In the genomic region with DNA sequence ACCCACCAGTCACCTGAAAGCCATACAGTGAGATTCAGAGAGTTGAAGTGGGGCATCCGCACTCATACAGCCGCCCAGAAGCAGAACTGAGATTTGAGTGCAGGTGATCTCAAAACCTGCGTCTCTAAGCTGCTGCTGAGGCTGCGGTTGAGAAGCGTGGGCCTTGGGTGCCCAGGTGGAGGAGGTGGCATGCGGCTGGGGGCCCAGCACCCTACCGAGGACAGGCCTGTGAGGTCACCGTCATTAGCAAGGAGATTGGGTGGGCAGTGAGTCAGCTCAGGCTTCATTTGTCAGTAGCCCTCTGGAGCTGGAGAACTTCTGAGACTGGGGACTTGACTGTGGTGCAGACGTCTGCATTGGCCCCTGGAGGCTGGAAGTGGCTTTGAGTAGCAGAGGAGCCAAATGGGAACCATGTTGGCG, we compare ENCODE assay signal across 9 cellular contexts. TPM values are rescaled to one million over a fixed set of nuclear protein-coding genes. Genes with fewer than 3 reads are reported as not detected.
DNase-seq lines count a peak whose midpoint lies in the region; ATAC-seq and TF ChIP-seq lines count a peak whose summit lies in the region.
"Had no signal": no experiment of that assay in that cellular context is flagged by ENCODE, and none has a peak within 500 bp of the region (broad histone marks: within the 10 kb centered on the region; RNA-seq: fewer than 3 reads in every experiment).

No MANE protein-coding gene starts in this region.

- peaks cover 1% of the 10 kb centered on the region; the same call in 1 of the 2 replicates for H3K36me3 ChIP-seq in Caco-2 (ENCODE audit: control insufficient read depth, insufficient read depth, low read length)

- H3K4me1 Mint-ChIP-seq in WTC11 (peaks cover 76% of the 10 kb centered on the region), Caco-2 (ENCODE audit: low read depth, unreplicated experiment) (peaks cover 45% of the 10 kb centered on the region)

- H3K9me3 ChIP-seq in Caco-2, result no peaks in the 10 kb centered on the region

- intact Hi-C loops in Caco-2 (cut with micrococcal nuclease; ENCODE audit: unreplicated experiment), result no loop called here

- no peak overlapping the region for H3K4me3 ChIP-seq in Caco-2 (ENCODE audit: low read depth, low read length)

- H3K9me3 Mint-ChIP-seq in WTC11 (no peaks in the 10 kb centered on the region), Caco-2 (ENCODE audit: unreplicated experiment) (no peaks in the 10 kb centered on the region)

- H3K27me3 Mint-ChIP-seq in WTC11 (ENCODE audit: low read depth), result no peaks in the 10 kb centered on the region
- no peaks in the 10 kb centered on the region for H3K27me3 Mint-ChIP-seq in Caco-2 (ENCODE audit: insufficient read depth, unreplicated experiment)

- peak; percentile 12 for TF ChIP-seq CTCF in GM12873 (IDR thresholded peaks at IDR 0.05; ENCODE audit: insufficient read depth, low read depth, low read length, missing control alignments)
- TF ChIP-seq CTCF in WTC11 (IDR thresholded peaks at IDR 0.05), result no peak
- no peak for TF ChIP-seq CTCF in Caco-2 (IDR thresholded peaks at IDR 0.05; ENCODE audit: insufficient read depth in 1 of 2, low read depth in 1 of 2, low read length in 1 of 2, severe bottlenecking in 1 of 2, unreplicated experiment in 1 of 2)

- peak overlapping the region; percentile 41; the same call in 1 of the 2 replicates for H3K27ac Mint-ChIP-seq in WTC11
- no peak overlapping the region for H3K27ac Mint-ChIP-seq in Caco-2 (ENCODE audit: unreplicated experiment)

- peaks cover 44% of the 10 kb centered on the region for H3K4me1 ChIP-seq in Caco-2

- no peaks in the 10 kb centered on the region for H3K27me3 ChIP-seq in Caco-2 (replicated peaks; ENCODE audit: control insufficient read depth, insufficient read depth, low read length)

- H3K36me3 Mint-ChIP-seq in WTC11 (no peaks in the 10 kb centered on the region), Caco-2 (ENCODE audit: insufficient read depth, unreplicated experiment) (peaks cover 24% of the 10 kb centered on the region)

- CTCF ChIA-PET in WTC11 (lab: Charles Lee), result interaction anchor here (1.0 to 1.7 kb wide), 3 partner anchors 18 to 97 kb away, joined by 4 to 8 read pairs (median 5); no protein-coding TSS in a partner anchor
- CTCF ChIA-PET in Caco-2 (lab: Charles Lee), result no interaction called here

- POLR2A ChIA-PET in WTC11 (lab: Charles Lee) (no interaction called here), Caco-2 (lab: Charles Lee) (interaction anchor here (0.6 kb wide), 1 partner anchor 125 kb away, joined by 5 read pairs; no protein-coding TSS in a partner anchor)

- DNase-seq in WTC11 (ENCODE audit: low spot score) (no peak), NCI-H2029 (lab: John Stamatoyannopoulos, UW) (no peak), retina (no peak), NCI-H524 (lab: John Stamatoyannopoulos, UW) (no peak), Caco-2 (no peak)
- DNase-seq: cortex of kidney had no signal

- H3K4me3 Mint-ChIP-seq in WTC11 (no peak overlapping the region), Caco-2 (ENCODE audit: unreplicated experiment) (no peak overlapping the region)

- ATAC-seq in GM19467 (IDR thresholded peaks at IDR 0.05; ENCODE audit: unreplicated experiment) (peak; percentile 75), HG03064 (IDR thresholded peaks at IDR 0.05; ENCODE audit: low read depth, unreplicated experiment) (peak; percentile 79), WTC11 (no peak)

- no TSS peak for BruUV-seq in Caco-2 (replicated peaks; lab: Mats Ljungman, UMichigan)

TF ChIP-seq in WTC11, 78 proteins besides CTCF, POLR2A, EP300 and RAD21:
- no peak for TF ChIP-seq MYBL2 (CRISPR knock-in tag; IDR thresholded peaks at IDR 0.05)
- no peak for TF ChIP-seq ESRRA (CRISPR knock-in tag; IDR thresholded peaks at IDR 0.05; ENCODE audit: borderline replicate concordance)
- TF ChIP-seq, protein P1, sequence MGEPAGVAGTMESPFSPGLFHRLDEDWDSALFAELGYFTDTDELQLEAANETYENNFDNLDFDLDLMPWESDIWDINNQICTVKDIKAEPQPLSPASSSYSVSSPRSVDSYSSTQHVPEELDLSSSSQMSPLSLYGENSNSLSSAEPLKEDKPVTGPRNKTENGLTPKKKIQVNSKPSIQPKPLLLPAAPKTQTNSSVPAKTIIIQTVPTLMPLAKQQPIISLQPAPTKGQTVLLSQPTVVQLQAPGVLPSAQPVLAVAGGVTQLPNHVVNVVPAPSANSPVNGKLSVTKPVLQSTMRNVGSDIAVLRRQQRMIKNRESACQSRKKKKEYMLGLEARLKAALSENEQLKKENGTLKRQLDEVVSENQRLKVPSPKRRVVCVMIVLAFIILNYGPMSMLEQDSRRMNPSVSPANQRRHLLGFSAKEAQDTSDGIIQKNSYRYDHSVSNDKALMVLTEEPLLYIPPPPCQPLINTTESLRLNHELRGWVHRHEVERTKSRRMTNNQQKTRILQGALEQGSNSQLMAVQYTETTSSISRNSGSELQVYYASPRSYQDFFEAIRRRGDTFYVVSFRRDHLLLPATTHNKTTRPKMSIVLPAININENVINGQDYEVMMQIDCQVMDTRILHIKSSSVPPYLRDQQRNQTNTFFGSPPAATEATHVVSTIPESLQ (CRISPR knock-in tag; IDR thresholded peaks at IDR 0.05), result no peak
TF ChIP-seq in WTC11: peak in this region for 0.

RNA-seq across cellular contexts. Expression of a gene that starts 29.8 kb away (rescaled TPM):
- total RNA-seq in WTC11 (2021), result 34.3 to 44.4 TPM (median 35.2 TPM) in 3 replicates
- total RNA-seq in Caco-2 (2022), result 42.3 and 43.7 TPM in 2 replicates
